Comparison of ENCODE assay signal across 30 cellular contexts in the genomic region with DNA sequence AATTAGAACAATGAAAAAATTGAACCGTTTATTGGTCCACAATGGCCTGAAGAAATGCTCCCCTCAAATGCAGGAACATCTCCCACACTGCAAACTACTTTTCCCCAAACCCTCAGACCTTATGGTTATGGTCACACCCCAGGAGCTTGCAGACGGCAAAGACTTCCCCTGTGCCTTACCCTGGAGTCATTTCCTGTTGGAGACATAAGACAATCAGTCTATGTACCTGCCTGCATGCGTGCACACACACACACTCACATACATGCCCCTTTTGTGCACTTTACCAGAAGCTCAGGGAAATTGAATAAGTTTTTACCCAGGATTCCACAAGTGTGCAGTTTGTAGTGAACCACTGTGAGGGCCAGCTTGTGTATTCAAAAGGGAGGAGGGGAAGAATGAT.
"Had no signal": no experiment of that assay in that cellular context is flagged by ENCODE, and none has a peak within 500 bp of the region (broad histone marks: within the 10 kb centered on the region; RNA-seq: fewer than 3 reads in every experiment).

No MANE protein-coding gene starts in this region.

- FAIRE-seq: bronchial epithelial cell had no signal

- H3K36me3 ChIP-seq: ascending aorta, cardiac muscle cell, WERI-Rb-1 had no signal

- H3K4me1 ChIP-seq: ascending aorta had no signal

- H3K27ac ChIP-seq: ascending aorta, cardiac muscle cell, WERI-Rb-1 had no signal

- H3K4me3 ChIP-seq: ascending aorta, cardiac muscle cell had no signal

- H3K9me3 ChIP-seq: ascending aorta had no signal

- DNase-seq: activated CD4-positive, alpha-beta memory T cell treated with anti-CD3 and anti-CD28 coated beads, Interleukin-2, amount 10 ng/mL, durations not matched to agents 7 days and 5 days; activated CD4-positive, alpha-beta T cell treated with anti-CD3 and anti-CD28 coated beads for 1 hour; activated CD4-positive, alpha-beta T cell treated with anti-CD3 and anti-CD28 coated beads for 36 hours; activated CD4-positive, alpha-beta T cell treated with anti-CD3 and anti-CD28 coated beads for 48 hours; activated CD4-positive, alpha-beta T cell treated with anti-CD3 and anti-CD28 coated beads, Interleukin-2, amount 10 ng/mL, durations not matched to agents 7 days and 5 days; activated CD4-positive, alpha-beta T cell treated with anti-CD3 and anti-CD28 coated beads, Interleukin-2, amount 50 U/mL, for 48 hours; activated CD4-positive, CD25-positive, alpha-beta regulatory T cell; activated CD8-positive, alpha-beta memory T cell treated with anti-CD3 and anti-CD28 coated beads for 24 hours; activated CD8-positive, alpha-beta memory T cell treated with anti-CD3 and anti-CD28 coated beads, Interleukin-2, amount 10 ng/mL, durations not matched to agents 7 days and 5 days; activated CD8-positive, alpha-beta memory T cell treated with anti-CD3 and anti-CD28 coated beads, Interleukin-2, amount 50 U/mL, for 48 hours; activated CD8-positive, alpha-beta T cell treated with anti-CD3 and anti-CD28 coated beads, Interleukin-2, amount 10 ng/mL, durations not matched to agents 7 days and 5 days; activated effector memory CD4-positive, alpha-beta T cell treated with Interleukin-2 at 50 U/mL for 16 hours; activated gamma-delta T cell; activated naive CD4-positive, alpha-beta T cell treated with anti-CD3 and anti-CD28 coated beads, Interleukin-2, amount 10 ng/mL, durations not matched to agents 7 days and 5 days; activated naive CD4-positive, alpha-beta T cell treated with Interleukin-2 at 50 U/mL for 16 hours; activated naive CD8-positive, alpha-beta T cell treated with anti-CD3 and anti-CD28 coated beads, Interleukin-2, amount 10 ng/mL, durations not matched to agents 7 days and 5 days; activated naive CD8-positive, alpha-beta T cell treated with anti-CD3 and anti-CD28 coated beads, Interleukin-2, amount 50 U/mL, for 24 hours; activated T-cell treated with anti-CD3 and anti-CD28 coated beads, Interleukin-2, amount 50 U/mL, for 24 hours; activated T-cell treated with anti-CD3 and anti-CD28 coated beads, Interleukin-2, amount 50 U/mL, for 48 hours; amygdala; anterior cingulate cortex; caudate nucleus; cerebellar nuclear complex; T-helper 2 cell; T-helper 9 cell; WERI-Rb-1 had no signal

- H3K27me3 ChIP-seq: ascending aorta, cardiac muscle cell had no signal

- ATAC-seq: activated CD4-positive, alpha-beta T cell treated with anti-CD3 and anti-CD28 coated beads for 36 hours; activated CD4-positive, CD25-positive, alpha-beta regulatory T cell treated with anti-CD3 and anti-CD28 coated beads, Interleukin-2, amount 50 U/mL, for 24 hours; activated CD8-positive, alpha-beta memory T cell treated with anti-CD3 and anti-CD28 coated beads, Interleukin-2, amount 10 ng/mL, durations not matched to agents 7 days and 5 days; activated CD8-positive, alpha-beta T cell treated with anti-CD3 and anti-CD28 coated beads, Interleukin-2, amount 10 ng/mL, durations not matched to agents 7 days and 5 days; activated naive CD8-positive, alpha-beta T cell treated with anti-CD3 and anti-CD28 coated beads, Interleukin-2, amount 50 U/mL, for 24 hours had no signal
